Comparison of ENCODE assay signal across 8 cellular contexts in the genomic region with DNA sequence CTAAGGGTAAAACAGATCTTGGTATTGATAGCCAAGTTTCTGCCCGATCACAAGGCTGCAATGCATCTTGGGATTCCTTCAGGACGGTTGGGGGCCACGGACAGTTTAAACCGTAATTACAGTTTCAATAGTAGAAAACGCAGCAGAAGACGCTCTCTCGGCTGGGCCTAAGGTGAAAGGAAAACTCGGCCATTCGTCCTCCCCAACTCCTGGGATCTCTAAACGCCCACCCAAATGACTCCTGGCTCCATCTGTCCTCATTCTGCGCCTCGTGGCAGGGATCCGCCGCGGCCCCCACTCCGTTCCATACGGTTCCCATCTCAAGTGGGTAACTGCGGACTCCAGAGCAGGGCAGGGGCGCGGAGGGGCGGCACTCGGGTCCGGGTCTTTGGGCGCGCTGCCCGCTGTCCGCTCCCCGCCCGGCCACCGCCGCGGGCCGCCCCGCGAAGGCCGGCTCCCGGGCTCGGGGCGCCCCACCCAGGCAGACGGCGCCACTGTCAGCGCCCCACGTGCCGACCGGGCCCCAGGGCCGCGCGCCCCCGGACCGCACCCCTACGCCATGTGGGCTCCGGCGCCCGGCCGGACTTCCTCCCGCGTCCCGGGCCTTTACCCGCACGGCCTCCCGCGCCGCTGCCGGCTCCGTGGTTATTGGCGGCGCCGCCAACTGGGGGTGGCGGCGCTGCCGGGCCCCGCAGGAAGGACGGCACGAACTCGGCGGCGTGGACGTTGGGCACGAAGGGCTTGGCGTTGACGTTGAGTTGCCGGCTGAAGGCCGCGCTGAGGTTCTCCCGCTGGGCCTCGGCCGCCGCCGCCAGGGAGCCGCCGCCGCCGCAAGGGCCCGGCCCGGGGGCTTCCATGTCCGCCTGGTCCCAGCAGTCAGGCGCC. TPM values are rescaled to one million over a fixed set of nuclear protein-coding genes. Genes with fewer than 3 reads are reported as not detected.
DNase-seq lines count a peak whose midpoint lies in the region; ATAC-seq and TF ChIP-seq lines count a peak whose summit lies in the region.

No MANE protein-coding gene starts in this region.

- intact Hi-C loops in OCI-LY7 (cut with micrococcal nuclease; ENCODE audit: unreplicated experiment), result no loop called here
- intact Hi-C loops in activated naive CD4-positive, alpha-beta T cell treated with anti-CD3 and anti-CD28 coated beads for 36 hours (cut with micrococcal nuclease), result loop anchor here (1.0 to 10.0 kb wide), 10 partner anchors 18 to 1173 kb away; a partner anchor contains a TSS

- peaks cover 32% of the 10 kb centered on the region for H3K4me1 ChIP-seq in OCI-LY7 (ENCODE audit: insufficient read depth, low read length, poor library complexity, severe bottlenecking)
- H3K4me1 ChIP-seq in osteoblast (ENCODE audit: insufficient read depth, low read length), result peaks cover 42% of the 10 kb centered on the region
- peaks cover 2% of the 10 kb centered on the region for H3K4me1 ChIP-seq in urinary bladder (ENCODE audit: insufficient read depth)

- peaks cover 6% of the 10 kb centered on the region; the same call in 1 of the 2 replicates for H3K9me3 ChIP-seq in OCI-LY7 (ENCODE audit: low read length)
- H3K9me3 ChIP-seq in osteoblast (ENCODE audit: low read depth, low read length), result no peaks in the 10 kb centered on the region

- H3K27me3 Mint-ChIP-seq in activated naive CD4-positive, alpha-beta T cell treated with anti-CD3 and anti-CD28 coated beads for 36 hours (ENCODE audit: low read depth), result no peaks in the 10 kb centered on the region
- peaks cover 6% of the 10 kb centered on the region for H3K27me3 Mint-ChIP-seq in glutamatergic neuron (ENCODE audit: unreplicated experiment)

- peak overlapping the region; percentile 91 for H3K4me3 Mint-ChIP-seq in activated naive CD4-positive, alpha-beta T cell treated with anti-CD3 and anti-CD28 coated beads for 36 hours
- H3K4me3 Mint-ChIP-seq in glutamatergic neuron (ENCODE audit: unreplicated experiment), result peak overlapping the region; percentile 92

- H3K4me3 ChIP-seq in OCI-LY7 (ENCODE audit: low read depth, low read length, poor library complexity, severe bottlenecking) (peak overlapping the region; percentile 84), osteoblast (ENCODE audit: insufficient read depth, low read length) (peak overlapping the region; percentile 93), urinary bladder (ENCODE audit: low read depth, low read length) (peak overlapping the region; percentile 97)

- no peaks in the 10 kb centered on the region for H3K9me2 ChIP-seq in OCI-LY7 (ENCODE audit: insufficient read depth, low read length)

- peak; percentile 11 for DNase-seq in SIG-M5 treated with dmso at 0.1 percent for 504 hours (lab: John Stamatoyannopoulos, UW; ENCODE audit: unreplicated experiment)
- no peak for DNase-seq in SIG-M5 (lab: John Stamatoyannopoulos, UW)
- DNase-seq in OCI-LY7 (ENCODE audit: low spot score), result peak; percentile 64
- DNase-seq in activated naive CD4-positive, alpha-beta T cell treated with anti-CD3 and anti-CD28 coated beads for 36 hours, result peak; percentile 52
- DNase-seq in glutamatergic neuron, result peak; percentile 62
- peak; percentile 93 for DNase-seq in osteoblast (ENCODE audit: insufficient read length, low spot score, missing footprints)

- H3K79me2 ChIP-seq in OCI-LY7 (ENCODE audit: insufficient read depth, low read depth, low read length) (peaks cover 56% of the 10 kb centered on the region), osteoblast (ENCODE audit: insufficient read depth, low read length) (peaks cover 54% of the 10 kb centered on the region)

- TSS peak; percentile 84 for BruUV-seq in OCI-LY7 (replicated peaks; lab: Mats Ljungman, UMichigan)

- H3K4me2 ChIP-seq in OCI-LY7 (ENCODE audit: low read length) (peak overlapping the region; percentile 91), osteoblast (ENCODE audit: insufficient read depth, low read length) (peak overlapping the region; percentile 98)

- H3K36me3 ChIP-seq in OCI-LY7 (ENCODE audit: insufficient read depth, low read length) (peaks cover 44% of the 10 kb centered on the region), osteoblast (ENCODE audit: insufficient read depth, low read length) (no peaks in the 10 kb centered on the region), urinary bladder (ENCODE audit: insufficient read depth) (no peaks in the 10 kb centered on the region)

- H3K27me3 ChIP-seq in osteoblast (ENCODE audit: insufficient read depth, low read length), result no peaks in the 10 kb centered on the region

- 0 out of 2 replicates have a peak, but pooled peaks have one; percentile 15 for TF ChIP-seq CTCF in OCI-LY7 (conservative IDR thresholded peaks at IDR 0.05; ENCODE audit: low read length)
- no peak for TF ChIP-seq CTCF in glutamatergic neuron (IDR thresholded peaks at IDR 0.05; ENCODE audit: partially characterized antibody, unreplicated experiment)
- no peak for TF ChIP-seq CTCF in osteoblast (IDR thresholded peaks at IDR 0.05; ENCODE audit: extremely low read depth, low read depth, low read length)

- H3K9me3 Mint-ChIP-seq in activated naive CD4-positive, alpha-beta T cell treated with anti-CD3 and anti-CD28 coated beads for 36 hours, result no peaks in the 10 kb centered on the region
- peaks cover 12% of the 10 kb centered on the region for H3K9me3 Mint-ChIP-seq in glutamatergic neuron (ENCODE audit: unreplicated experiment)

- POLR2A ChIA-PET in OCI-LY7 (lab: Charles Lee), result interaction anchor here (0.6 kb wide), 2 partner anchors 37 to 56 kb away, joined by 3 to 4 read pairs; no protein-coding TSS in a partner anchor

- H3K27ac ChIP-seq in OCI-LY7 (ENCODE audit: low read depth, low read length, poor library complexity, severe bottlenecking) (peak overlapping the region; percentile 54), osteoblast (ENCODE audit: low read depth, low read length) (peak overlapping the region; percentile 77), urinary bladder (ENCODE audit: low read depth) (peak overlapping the region; percentile 99)

- peak; percentile 30 for ATAC-seq in HG02970 (IDR thresholded peaks at IDR 0.05; ENCODE audit: low FRiP score, unreplicated experiment)

- peaks cover 22% of the 10 kb centered on the region for H3K36me3 Mint-ChIP-seq in activated naive CD4-positive, alpha-beta T cell treated with anti-CD3 and anti-CD28 coated beads for 36 hours (ENCODE audit: low read depth)
- H3K36me3 Mint-ChIP-seq in glutamatergic neuron (ENCODE audit: unreplicated experiment), result no peaks in the 10 kb centered on the region

- CTCF ChIA-PET in OCI-LY7 (lab: Charles Lee; ENCODE audit: unreplicated experiment), result no interaction called here
- CTCF ChIA-PET in activated naive CD4-positive, alpha-beta T cell treated with anti-CD3 and anti-CD28 coated beads for 36 hours (lab: Charles Lee), result no interaction called here

- whole genome bisulfite sequencing in urinary bladder, result under 1% methylated on average over 97 of the region's 97 CpGs

- H4K20me1 ChIP-seq in OCI-LY7 (ENCODE audit: insufficient read depth, low read length) (peaks cover 37% of the 10 kb centered on the region), osteoblast (ENCODE audit: insufficient read depth, low read length) (peaks cover 35% of the 10 kb centered on the region)

- H3K27ac Mint-ChIP-seq in activated naive CD4-positive, alpha-beta T cell treated with anti-CD3 and anti-CD28 coated beads for 36 hours, result peak overlapping the region; percentile 94
- peak overlapping the region; percentile 85 for H3K27ac Mint-ChIP-seq in glutamatergic neuron (ENCODE audit: unreplicated experiment)

- H2AFZ ChIP-seq in OCI-LY7 (ENCODE audit: low read length) (no peak overlapping the region; the same call in 1 of the 2 replicates), osteoblast (ENCODE audit: low read length) (peak overlapping the region; percentile 93)

- H3K4me1 Mint-ChIP-seq in activated naive CD4-positive, alpha-beta T cell treated with anti-CD3 and anti-CD28 coated beads for 36 hours (ENCODE audit: low read depth), result peaks cover 41% of the 10 kb centered on the region
- H3K4me1 Mint-ChIP-seq in glutamatergic neuron (ENCODE audit: low read depth, unreplicated experiment), result peaks cover 32% of the 10 kb centered on the region

RNA-seq across cellular contexts. Expression of a gene that starts 0.8 kb away (rescaled TPM):
- total RNA-seq in OCI-LY7 (2014; rRNA removed; shearing (Covaris generic)), result 54.3 and 67.2 TPM in 2 replicates
- total RNA-seq in OCI-LY7 (2022) (144 and 146 TPM in 2 replicates), glutamatergic neuron (ENCODE audit: unreplicated experiment) (117 TPM), osteoblast (109 and 113 TPM in 2 replicates), urinary bladder (61.4 TPM)
- total RNA-seq in activated naive CD4-positive, alpha-beta T cell treated with anti-CD3 and anti-CD28 coated beads for 36 hours, result 100 to 1,000 TPM; 165 to 175 TPM
- 44.5 TPM for polyA plus RNA-seq in urinary bladder

RNA-seq across cellular contexts. Expression of a gene that starts 26.8 kb away (rescaled TPM):
- total RNA-seq in OCI-LY7 (2014; rRNA removed; shearing (Covaris generic)), result 5.7 and 7.5 TPM in 2 replicates
- 30.3 and 35.9 TPM in 2 replicates for total RNA-seq in OCI-LY7 (2022)
- total RNA-seq in activated naive CD4-positive, alpha-beta T cell treated with anti-CD3 and anti-CD28 coated beads for 36 hours, result 1 to 10 TPM; 8.5 to 8.7 TPM
- 14.4 TPM for total RNA-seq in glutamatergic neuron (ENCODE audit: unreplicated experiment)
- 1.8 and 4.7 TPM in 2 replicates for total RNA-seq in osteoblast
- total RNA-seq in urinary bladder, result 7.1 TPM
- 8.5 TPM for polyA plus RNA-seq in urinary bladder

RNA-seq across cellular contexts. Expression of a gene that starts 50.0 kb away (rescaled TPM):
- 53.4 and 58.2 TPM in 2 replicates for total RNA-seq in OCI-LY7 (2014; rRNA removed; shearing (Covaris generic))
- total RNA-seq in OCI-LY7 (2022) (33.6 and 38.8 TPM in 2 replicates), glutamatergic neuron (ENCODE audit: unreplicated experiment) (not detected), osteoblast (not detected in 2 replicates), urinary bladder (not detected)
- total RNA-seq in activated naive CD4-positive, alpha-beta T cell treated with anti-CD3 and anti-CD28 coated beads for 36 hours, result not detected
- polyA plus RNA-seq in urinary bladder, result not detected

Comparison
In these comparisons a context has a peak if more than half of its experiments do, and no peak if none do; other contexts are left out.
1. RNA of a gene that starts 50.0 kb away (total RNA-seq): 33.6 to 58.2 TPM in OCI-LY7; not detected in urinary bladder (single experiment), not detected in activated naive CD4-positive, alpha-beta T cell treated with anti-CD3 and anti-CD28 coated beads for 36 hours, not detected in glutamatergic neuron (single experiment) and not detected in osteoblast; every median in the first group is over 10 times any median in the second.
2. Peak in every context shown above with its lines, with median percentiles within 50 percentile points of each other: H3K27ac ChIP-seq and H3K4me3 ChIP-seq.